Comparison of ENCODE assay signal across 26 cellular contexts in genomic region chr7:48295572-48295971, GRCh38.
DNase-seq lines count a peak whose midpoint lies in the region; ATAC-seq, FAIRE-seq and TF ChIP-seq lines count a peak whose summit lies in the region.
"Had no signal": no experiment of that assay in that cellular context is flagged by ENCODE, and none has a peak within 500 bp of the region (broad histone marks: within the 10 kb centered on the region; RNA-seq: fewer than 3 reads in every experiment).

No MANE protein-coding gene starts in this region.

- DNase-seq in T47D (ENCODE audit: low read depth in 1 of 2, low spot score in 1 of 2) (peak; percentile 26 to 48), breast epithelium (ENCODE audit: low spot score in 2 of 2) (no peak), choroid plexus epithelial cell (ENCODE audit: low read depth) (peak; percentile 42), urothelium cell line (ENCODE audit: low spot score) (no peak), NCI-H1105 (lab: John Stamatoyannopoulos, UW) (no peak), OCI-M2 (lab: John Stamatoyannopoulos, UW; ENCODE audit: unreplicated experiment) (no peak)
- DNase-seq: 8988T; CD4-positive, alpha-beta T cell; COR-L47; EL; GDM1; KG1; MG63; NCI-H1694; NCI-H2029 treated with DMSO at 0.1 percent for 48 hours; NCI-H510A; NCI-H69; Peyer's patch; SHP77 treated with DMSO at 0.1 percent for 48 hours; SW 1271 had no signal

- H3K4me3 ChIP-seq in breast epithelium (no peak overlapping the region), choroid plexus epithelial cell (ENCODE audit: low read depth, low read length) (no peak overlapping the region)
- H3K4me3 ChIP-seq: BLaER1, MG63, Peyer's patch had no signal

- no peaks in the 10 kb centered on the region for H3K4me1 ChIP-seq in breast epithelium
- H3K4me1 ChIP-seq: Peyer's patch had no signal

- no peaks in the 10 kb centered on the region for H3K27me3 ChIP-seq in breast epithelium
- H3K27me3 ChIP-seq: BLaER1, MG63, Peyer's patch had no signal

- H3K36me3 ChIP-seq in breast epithelium = no peaks in the 10 kb centered on the region
- H3K36me3 ChIP-seq: BLaER1, MG63, Peyer's patch had no signal

- in situ Hi-C loops in T47D (cut with HindIII; ENCODE audit: low pct_unique_long_range_greater_than_20kb, low sequenced_read_pairs) = no loop called here

- FAIRE-seq in urothelium cell line (lab: Jason Lieb, UNC) = peak; percentile 75
- FAIRE-seq: GM12891, H54, HTR-8/SVneo had no signal

- no peak for TF ChIP-seq EP300 in Ishikawa (IDR thresholded peaks at IDR 0.05; ENCODE audit: borderline replicate concordance)

- intact Hi-C loops in breast epithelium (cut with DNase I; ENCODE audit: low total_unique reads) = no loop called here

- no peaks in the 10 kb centered on the region for H3K9me3 ChIP-seq in breast epithelium
- H3K9me3 ChIP-seq: BLaER1, MG63, Peyer's patch had no signal

- TF ChIP-seq CTCF in breast epithelium (IDR thresholded peaks at IDR 0.05) (no peak), choroid plexus epithelial cell (conservative IDR thresholded peaks at IDR 0.05; ENCODE audit: low read depth, low read length) (no peak)

- no peak for TF ChIP-seq RAD21 in Ishikawa (IDR thresholded peaks at IDR 0.05; ENCODE audit: low read depth)

- H3K27ac ChIP-seq in breast epithelium = no peak overlapping the region
- H3K27ac ChIP-seq: BLaER1, Peyer's patch had no signal

- TF ChIP-seq POLR2A in breast epithelium (IDR thresholded peaks at IDR 0.05) = no peak

- ATAC-seq in HG02763 (IDR thresholded peaks at IDR 0.05; ENCODE audit: unreplicated experiment) = no peak

TF ChIP-seq in Ishikawa, 13 proteins besides CTCF, POLR2A, EP300 and RAD21:
- TF ChIP-seq MAX (IDR thresholded peaks at IDR 0.05) (no peak), CEBPB (IDR thresholded peaks at IDR 0.05) (no peak), ZBTB7A (IDR thresholded peaks at IDR 0.05; ENCODE audit: low read depth) (no peak), TAF1 (IDR thresholded peaks at IDR 0.05; ENCODE audit: low read depth) (no peak), REST (IDR thresholded peaks at IDR 0.05; ENCODE audit: low read depth) (peak; percentile 74), CREB1 (IDR thresholded peaks at IDR 0.05; ENCODE audit: low read depth) (no peak), USF1 (IDR thresholded peaks at IDR 0.05) (no peak)

Comparison
In these comparisons a context has a peak if more than half of its experiments do, and no peak if none do; other contexts are left out.
1. DNase-seq: peak in T47D (2 of 2) and choroid plexus epithelial cell (single experiment); none in breast epithelium (0 of 2), urothelium cell line (single experiment), NCI-H1105 (single experiment) and OCI-M2 (single experiment).